8 cellular contexts compared by ENCODE assay signal in genomic region chr6:166400649-166401250, GRCh38. TPM values are rescaled to one million over a fixed set of nuclear protein-coding genes. Genes with fewer than 3 reads are reported as not detected.
DNase-seq lines count a peak whose midpoint lies in the region; ATAC-seq and TF ChIP-seq lines count a peak whose summit lies in the region.
"Not testable (repeated sequence)": the region's sequence is repeated elsewhere in the genome, so short reads cannot be mapped to it uniquely, and the experiment has no call there.

No MANE protein-coding gene starts in this region.

- not testable (repeated sequence) for H3K27ac Mint-ChIP-seq in HFFc6; activated naive CD4-positive, alpha-beta T cell treated with anti-CD3 and anti-CD28 coated beads for 36 hours; nephron progenitor cell

- not testable (repeated sequence) for H3K9me3 ChIP-seq in upper lobe of right lung

- intact Hi-C loops in activated naive CD4-positive, alpha-beta T cell treated with anti-CD3 and anti-CD28 coated beads for 36 hours (cut with micrococcal nuclease): loop anchor here (1.0 kb wide), 3 partner anchors 87 to 516 kb away; no protein-coding TSS in a partner anchor
- intact Hi-C loops in upper lobe of right lung (cut with DNase I): not testable (repeated sequence)

- not testable (repeated sequence) for H3K36me3 Mint-ChIP-seq in HFFc6 (ENCODE audit: low read depth); activated naive CD4-positive, alpha-beta T cell treated with anti-CD3 and anti-CD28 coated beads for 36 hours (ENCODE audit: low read depth); nephron progenitor cell (ENCODE audit: low read depth)

- not testable (repeated sequence) for H3K4me1 Mint-ChIP-seq in HFFc6 (ENCODE audit: low read depth); activated naive CD4-positive, alpha-beta T cell treated with anti-CD3 and anti-CD28 coated beads for 36 hours (ENCODE audit: low read depth)
- H3K4me1 Mint-ChIP-seq in nephron progenitor cell: peaks cover 16% of the 10 kb centered on the region

- H3K36me3 ChIP-seq in upper lobe of right lung: not testable (repeated sequence)

- not testable (repeated sequence) for H3K27me3 ChIP-seq in upper lobe of right lung

- peak; percentile 91 for ATAC-seq in upper lobe of right lung

- H3K27ac ChIP-seq in upper lobe of right lung: not testable (repeated sequence)

- not testable (repeated sequence) for H3K4me3 Mint-ChIP-seq in HFFc6; activated naive CD4-positive, alpha-beta T cell treated with anti-CD3 and anti-CD28 coated beads for 36 hours; nephron progenitor cell

- not testable (repeated sequence) for H3K4me3 ChIP-seq in upper lobe of right lung

- H3K4me1 ChIP-seq in upper lobe of right lung: not testable (repeated sequence)

- DNase-seq in GM10266 (ENCODE audit: extremely low spot score): peak; percentile 84
- DNase-seq in HFFc6: peak; percentile 68
- peak; percentile 76 for DNase-seq in NAMALWA (ENCODE audit: low spot score)
- peak; percentile 71 for DNase-seq in SK-MEL-5 (ENCODE audit: low read depth, low spot score)
- DNase-seq in activated naive CD4-positive, alpha-beta T cell treated with anti-CD3 and anti-CD28 coated beads for 36 hours: peak; percentile 76
- peak; percentile 52 for DNase-seq in foreskin melanocyte
- peak; percentile 64 for DNase-seq in nephron progenitor cell
- DNase-seq in upper lobe of right lung: peak; percentile 75

- CTCF ChIA-PET in activated naive CD4-positive, alpha-beta T cell treated with anti-CD3 and anti-CD28 coated beads for 36 hours (lab: Charles Lee): interaction anchor here (0.6 to 4.6 kb wide), 37 partner anchors 8 to 515 kb away, joined by 3 to 60 read pairs (median 5); partner anchors contain the start of genes PRR18 and RPS6KA2

- H3K27me3 Mint-ChIP-seq in HFFc6 (ENCODE audit: insufficient read depth): peaks cover 14% of the 10 kb centered on the region
- not testable (repeated sequence) for H3K27me3 Mint-ChIP-seq in activated naive CD4-positive, alpha-beta T cell treated with anti-CD3 and anti-CD28 coated beads for 36 hours (ENCODE audit: low read depth); nephron progenitor cell (ENCODE audit: low read depth, poor library complexity)

- not testable (repeated sequence) for H3K9me3 Mint-ChIP-seq in HFFc6; activated naive CD4-positive, alpha-beta T cell treated with anti-CD3 and anti-CD28 coated beads for 36 hours; nephron progenitor cell

- TF ChIP-seq CTCF in GM10266 (IDR thresholded peaks at IDR 0.05; ENCODE audit: control insufficient read depth, insufficient read depth, low read depth, missing control alignments): peak; percentile 82
- peak; percentile 87 for TF ChIP-seq CTCF in HFFc6 (IDR thresholded peaks at IDR 0.05)
- TF ChIP-seq CTCF in nephron progenitor cell (IDR thresholded peaks at IDR 0.05): peak; percentile 66
- peak; percentile 80 for TF ChIP-seq CTCF in upper lobe of right lung (IDR thresholded peaks at IDR 0.05)

- in situ Hi-C loops in SK-MEL-5 (cut with HindIII; ENCODE audit: low pct_unique_long_range_greater_than_20kb, low sequenced_read_pairs): not testable (repeated sequence)

RNA-seq across cellular contexts. Expression of gene MPC1, which starts 18.0 kb away (rescaled TPM):
- 10 to 100 TPM; 21.7 to 24.5 (median 22.9) TPM for total RNA-seq in HFFc6 (2021; fragmentation: NEBNext Ultra II Directional; extraction: Animal tissue kit (Norgen Biotek cat#: 25700))
- 30.3 and 34.6 TPM in 2 replicates for total RNA-seq in SK-MEL-5 (2014; rRNA removed; shearing (Covaris generic))
- polyA plus RNA-seq in SK-MEL-5 (2015; cell fraction: cytosol; rRNA removed): 19.4 and 20.2 TPM in 2 replicates
- polyA plus RNA-seq in SK-MEL-5 (2015; cell fraction: nucleus; rRNA removed): 24.7 and 25.0 TPM in 2 replicates
- 10 to 100 TPM; 16.6 to 18.7 TPM for total RNA-seq in activated naive CD4-positive, alpha-beta T cell treated with anti-CD3 and anti-CD28 coated beads for 36 hours
- 51.2 TPM for total RNA-seq in upper lobe of right lung

RNA-seq across cellular contexts. Expression of gene SFT2D1, which starts 58.4 kb away (rescaled TPM):
- 10 to 100 TPM; 44.8 to 56.5 (median 47.3) TPM for total RNA-seq in HFFc6 (2021; fragmentation: NEBNext Ultra II Directional; extraction: Animal tissue kit (Norgen Biotek cat#: 25700))
- 46.3 and 49.9 TPM in 2 replicates for total RNA-seq in SK-MEL-5 (2014; rRNA removed; shearing (Covaris generic))
- polyA plus RNA-seq in SK-MEL-5 (2015; cell fraction: cytosol; rRNA removed): 52.3 and 78.1 TPM in 2 replicates
- 63.3 and 81.8 TPM in 2 replicates for polyA plus RNA-seq in SK-MEL-5 (2015; cell fraction: nucleus; rRNA removed)
- 10 to 100 TPM; 53.1 to 53.3 TPM for total RNA-seq in activated naive CD4-positive, alpha-beta T cell treated with anti-CD3 and anti-CD28 coated beads for 36 hours
- total RNA-seq in upper lobe of right lung: 49.7 TPM
